Comparison of ENCODE assay signal across 8 cellular contexts in the genomic region with DNA sequence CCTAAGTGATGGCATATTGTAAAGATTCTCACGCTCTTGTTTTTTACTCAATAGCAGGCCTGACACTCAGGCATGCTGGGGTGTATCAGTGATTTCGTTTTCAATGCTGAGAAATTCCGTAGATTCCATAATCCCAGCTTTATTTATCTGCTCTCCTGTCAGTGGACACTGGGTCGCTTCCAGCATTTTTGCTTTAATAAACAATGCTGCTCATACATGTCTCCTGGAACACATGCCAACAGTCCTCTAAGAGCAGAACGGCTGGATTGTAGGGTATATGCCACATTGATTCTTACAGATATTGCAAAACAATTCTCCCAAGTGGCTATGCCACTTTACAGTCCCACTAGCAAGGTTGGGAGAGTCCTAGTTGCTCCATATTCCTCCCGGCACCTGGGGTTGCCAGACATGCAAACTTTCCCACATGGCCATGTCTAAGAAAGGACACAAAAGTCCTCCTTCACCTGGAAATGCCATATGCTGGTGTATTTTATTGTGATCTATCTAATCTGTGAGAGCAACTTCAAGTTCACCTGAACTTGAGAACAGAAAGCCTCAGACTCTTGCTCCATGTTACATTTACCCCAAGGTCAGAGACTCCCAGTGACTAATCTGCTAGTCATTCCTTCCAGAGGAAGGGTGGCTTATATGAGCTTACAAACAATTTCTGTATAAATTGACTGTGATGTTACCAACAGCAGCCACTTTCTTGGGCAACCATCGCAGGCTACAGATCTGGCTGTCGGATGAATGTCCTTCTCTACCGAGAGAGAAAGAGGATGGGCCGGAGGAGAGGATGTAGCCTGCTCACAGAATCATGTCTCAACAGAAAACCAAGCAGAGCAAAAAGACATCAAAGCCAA.
A peak's percentile ranks its signal among the peaks of the same experiment; 100 is the strongest.
DNase-seq lines count a peak whose midpoint lies in the region; TF ChIP-seq lines count a peak whose summit lies in the region.

No MANE protein-coding gene starts in this region.

- H3K27me3 ChIP-seq in Peyer's patch = no peaks in the 10 kb centered on the region

- H3K4me3 Mint-ChIP-seq in Calu3 (ENCODE audit: low read depth, unreplicated experiment) = peak overlapping the region; percentile 65

- H3K36me3 Mint-ChIP-seq in Calu3 (ENCODE audit: insufficient read depth, unreplicated experiment) = peaks cover 5% of the 10 kb centered on the region

- BruUV-seq in Calu3 (replicated peaks; lab: Mats Ljungman, UMichigan) = no TSS peak

- CTCF ChIA-PET in Calu3 (lab: Charles Lee) (interaction anchor here (0.6 to 1.1 kb wide), 4 partner anchors 20 to 97 kb away, joined by 3 to 5 read pairs (median 4); no protein-coding TSS in a partner anchor), HEK293T (lab: Yijun Ruan, JAX) (no interaction called here)

- intact Hi-C loops in Calu3 (cut with micrococcal nuclease; ENCODE audit: unreplicated experiment) = loop anchor here (10.0 kb wide), 1 partner anchor 77 kb away; no protein-coding TSS in a partner anchor

- H3K36me3 ChIP-seq in Peyer's patch = no peaks in the 10 kb centered on the region

- peaks cover 13 to 58% (median 35%) of the 10 kb centered on the region in 4 donors for H3K4me1 ChIP-seq in Peyer's patch

- TF ChIP-seq CTCF in Calu3 (IDR thresholded peaks at IDR 0.05; ENCODE audit: unreplicated experiment) = no peak
- TF ChIP-seq CTCF in Peyer's patch (IDR thresholded peaks at IDR 0.05) = no peak
- TF ChIP-seq CTCF in coronary artery (IDR thresholded peaks at IDR 0.05) = no peak
- no peak for TF ChIP-seq CTCF in GM20000 (IDR thresholded peaks at IDR 0.05; ENCODE audit: extremely low read depth, missing control alignments)

- no peaks in the 10 kb centered on the region for H3K9me3 Mint-ChIP-seq in Calu3 (ENCODE audit: low read depth, unreplicated experiment)

- H3K27ac Mint-ChIP-seq in Calu3 (ENCODE audit: unreplicated experiment) = peak overlapping the region; percentile 96

- DNase-seq in Calu3 (peak; percentile 18), Peyer's patch (no peak), coronary artery (ENCODE audit: low spot score) (no peak), non-pigmented ciliary epithelial cell (ENCODE audit: low read depth) (peak; percentile 82), NCI-H1105 (lab: John Stamatoyannopoulos, UW) (no peak), GM20000 (ENCODE audit: low spot score) (no peak), HEK293T (ENCODE audit: extremely low spot score) (no peak)
- DNase-seq in NK-92 treated with Interleukin-12 subunit alpha and Interleukin-12 subunit beta, amount 100 ng/mL, for 24 hours (lab: John Stamatoyannopoulos, UW) = no peak

- peaks cover 41% of the 10 kb centered on the region for H3K4me1 Mint-ChIP-seq in Calu3 (ENCODE audit: low read depth, unreplicated experiment)

- no peaks in the 10 kb centered on the region for H3K27me3 Mint-ChIP-seq in Calu3 (ENCODE audit: unreplicated experiment)

- no peaks in the 10 kb centered on the region for H3K9me3 ChIP-seq in Peyer's patch

- TF ChIP-seq POLR2A in Peyer's patch (IDR thresholded peaks at IDR 0.05) = no peak

- H3K4me3 ChIP-seq in Peyer's patch = no peak overlapping the region
- H3K4me3 ChIP-seq in coronary artery = no peak overlapping the region

- H3K27ac ChIP-seq in Peyer's patch (peak overlapping the region; percentile 40 to 82 (median 64)), coronary artery (peak overlapping the region; percentile 38 to 67)

- POLR2A ChIA-PET in HEK293T (lab: Yijun Ruan, JAX) = no interaction called here

TF ChIP-seq in HEK293T, 16 proteins besides CTCF, POLR2A, EP300 and RAD21:
- no peak for TF ChIP-seq ZNF384 (IDR thresholded peaks at IDR 0.05)
- no peak for TF ChIP-seq HDGF (IDR thresholded peaks at IDR 0.05; ENCODE audit: borderline replicate concordance)
- TF ChIP-seq, protein P1, sequence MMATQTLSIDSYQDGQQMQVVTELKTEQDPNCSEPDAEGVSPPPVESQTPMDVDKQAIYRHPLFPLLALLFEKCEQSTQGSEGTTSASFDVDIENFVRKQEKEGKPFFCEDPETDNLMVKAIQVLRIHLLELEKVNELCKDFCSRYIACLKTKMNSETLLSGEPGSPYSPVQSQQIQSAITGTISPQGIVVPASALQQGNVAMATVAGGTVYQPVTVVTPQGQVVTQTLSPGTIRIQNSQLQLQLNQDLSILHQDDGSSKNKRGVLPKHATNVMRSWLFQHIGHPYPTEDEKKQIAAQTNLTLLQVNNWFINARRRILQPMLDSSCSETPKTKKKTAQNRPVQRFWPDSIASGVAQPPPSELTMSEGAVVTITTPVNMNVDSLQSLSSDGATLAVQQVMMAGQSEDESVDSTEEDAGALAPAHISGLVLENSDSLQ (IDR thresholded peaks at IDR 0.05) = no peak

Comparison
In these comparisons a context has a peak if more than half of its experiments do, and no peak if none do; other contexts are left out.
1. DNase-seq: peak in Calu3 (single experiment) and non-pigmented ciliary epithelial cell (single experiment); none in Peyer's patch (0 of 3), coronary artery (single experiment), NK-92 treated with Interleukin-12 subunit alpha and Interleukin-12 subunit beta, amount 100 ng/mL, for 24 hours (single experiment), NCI-H1105 (single experiment), GM20000 (single experiment) and HEK293T (single experiment).